8 cellular contexts compared by ENCODE assay signal in genomic region chr15:80093854-80094418, GRCh38. TPM values are rescaled to one million over a fixed set of nuclear protein-coding genes. Genes with fewer than 3 reads are reported as not detected.
DNase-seq lines count a peak whose midpoint lies in the region; ATAC-seq, FAIRE-seq and TF ChIP-seq lines count a peak whose summit lies in the region.
"Had no signal": no experiment of that assay in that cellular context is flagged by ENCODE, and none has a peak within 500 bp of the region (broad histone marks: within the 10 kb centered on the region; RNA-seq: fewer than 3 reads in every experiment).

No MANE protein-coding gene starts in this region.

- H3K27me3 Mint-ChIP-seq in activated T-helper 2 cell treated with anti-CD3 and anti-CD28 coated beads, Interferon-gamma antibody, Interleukin-2, Interleukin-4, amounts not matched to agents 10 μg/mL and 5 μg/mL and 100 μg/mL, durations not matched to agents 14 hours and 24 hours and 36 hours (ENCODE audit: low read depth), result no peaks in the 10 kb centered on the region

- no peak for TF ChIP-seq POLR2A in endothelial cell of umbilical vein (IDR thresholded peaks at IDR 0.05; ENCODE audit: low read depth, low read length)

- dilution Hi-C loops in endothelial cell of umbilical vein (cut with MboI; ENCODE audit: extremely low pct_ligation_motif_present, low sequenced_read_pairs), result no loop called here

- no peaks in the 10 kb centered on the region for H3K27me3 ChIP-seq in endothelial cell of umbilical vein (ENCODE audit: control insufficient read depth in 2 of 2, insufficient read depth in 2 of 2, low read length in 2 of 2)

- no peak overlapping the region for H3K9ac ChIP-seq in endothelial cell of umbilical vein (replicated peaks; ENCODE audit: extremely low read depth, insufficient read depth, low read length)

- no peaks in the 10 kb centered on the region for H3K9me1 ChIP-seq in endothelial cell of umbilical vein (replicated peaks; ENCODE audit: control insufficient read depth, extremely low read depth, insufficient read depth, low read length)

- H3K4me3 ChIP-seq in endothelial cell of umbilical vein (replicated peaks in 1 of 3; ENCODE audit: insufficient read depth in 1 of 3, low read depth in 1 of 3, low read length in 3 of 3), result no peak overlapping the region
- H3K4me3 ChIP-seq: PC-9 had no signal

- FAIRE-seq in endothelial cell of umbilical vein (lab: Jason Lieb, UNC), result no peak

- DNase-seq in GDM1 (lab: John Stamatoyannopoulos, UW) (peak; percentile 3), NCI-H226 (peak; percentile 86), endothelial cell of umbilical vein (ENCODE audit: low read depth, low spot score) (peak; percentile 75), renal cortical epithelial cell (ENCODE audit: low read depth) (peak; percentile 39)
- DNase-seq in activated T-helper 2 cell treated with anti-CD3 and anti-CD28 coated beads, Interferon-gamma antibody, Interleukin-2, Interleukin-4, amounts not matched to agents 10 μg/mL and 5 μg/mL and 100 μg/mL, durations not matched to agents 14 hours and 24 hours and 36 hours (ENCODE audit: low spot score), result no peak
- DNase-seq in activated CD8-positive, alpha-beta memory T cell treated with anti-CD3 and anti-CD28 coated beads, Interleukin-2, amount 50 U/mL, for 4 hours, result no peak
- DNase-seq: PC-9 had no signal

- POLR2A ChIA-PET in endothelial cell of umbilical vein (lab: Charles Lee), result no interaction called here

- H3K36me3 Mint-ChIP-seq in activated T-helper 2 cell treated with anti-CD3 and anti-CD28 coated beads, Interferon-gamma antibody, Interleukin-2, Interleukin-4, amounts not matched to agents 10 μg/mL and 5 μg/mL and 100 μg/mL, durations not matched to agents 14 hours and 24 hours and 36 hours (ENCODE audit: low read depth), result peaks cover under 1% of the 10 kb centered on the region

- H4K20me1 ChIP-seq in endothelial cell of umbilical vein (replicated peaks; ENCODE audit: control insufficient read depth, extremely low read depth, insufficient read depth, low read length), result peaks cover 10% of the 10 kb centered on the region

- no peaks in the 10 kb centered on the region for H3K4me1 ChIP-seq in endothelial cell of umbilical vein (ENCODE audit: control insufficient read depth, extremely low read depth, insufficient read depth, low read length)

- H3K9me3 Mint-ChIP-seq in activated T-helper 2 cell treated with anti-CD3 and anti-CD28 coated beads, Interferon-gamma antibody, Interleukin-2, Interleukin-4, amounts not matched to agents 10 μg/mL and 5 μg/mL and 100 μg/mL, durations not matched to agents 14 hours and 24 hours and 36 hours, result no peaks in the 10 kb centered on the region

- BruUV-seq in endothelial cell of umbilical vein (replicated peaks; lab: Mats Ljungman, UMichigan), result no TSS peak

- no peak overlapping the region for H3K4me3 Mint-ChIP-seq in activated T-helper 2 cell treated with anti-CD3 and anti-CD28 coated beads, Interferon-gamma antibody, Interleukin-2, Interleukin-4, amounts not matched to agents 10 μg/mL and 5 μg/mL and 100 μg/mL, durations not matched to agents 14 hours and 24 hours and 36 hours (ENCODE audit: low read depth)

- no peak for TF ChIP-seq CTCF in endothelial cell of umbilical vein (IDR thresholded peaks at IDR 0.05; ENCODE audit: extremely low read depth in 1 of 2, insufficient read depth in 1 of 2, low read depth in 1 of 2, low read length in 2 of 2)

- no peak overlapping the region for H2AFZ ChIP-seq in endothelial cell of umbilical vein (ENCODE audit: low read depth, low read length)
- H2AFZ ChIP-seq: PC-9 had no signal

- no peak overlapping the region for H3K27ac Mint-ChIP-seq in activated T-helper 2 cell treated with anti-CD3 and anti-CD28 coated beads, Interferon-gamma antibody, Interleukin-2, Interleukin-4, amounts not matched to agents 10 μg/mL and 5 μg/mL and 100 μg/mL, durations not matched to agents 14 hours and 24 hours and 36 hours

- intact Hi-C loops in endothelial cell of umbilical vein (cut with micrococcal nuclease), result loop anchor here (5.0 kb wide), 1 partner anchor 78 kb away; no protein-coding TSS in a partner anchor
- intact Hi-C loops in activated T-helper 2 cell treated with anti-CD3 and anti-CD28 coated beads, Interferon-gamma antibody, Interleukin-2, Interleukin-4, amounts not matched to agents 10 μg/mL and 5 μg/mL and 100 μg/mL, durations not matched to agents 14 hours and 24 hours and 36 hours (cut with micrococcal nuclease), result no loop called here

- ATAC-seq in GM19023 (IDR thresholded peaks at IDR 0.05; ENCODE audit: unreplicated experiment), result no peak

- H3K4me1 Mint-ChIP-seq in activated T-helper 2 cell treated with anti-CD3 and anti-CD28 coated beads, Interferon-gamma antibody, Interleukin-2, Interleukin-4, amounts not matched to agents 10 μg/mL and 5 μg/mL and 100 μg/mL, durations not matched to agents 14 hours and 24 hours and 36 hours (ENCODE audit: low read depth), result peaks cover 23% of the 10 kb centered on the region

- CTCF ChIA-PET in endothelial cell of umbilical vein (lab: Charles Lee), result interaction anchor here (0.6 to 1.0 kb wide), 2 partner anchors 27 to 79 kb away, joined by 3 read pairs; no protein-coding TSS in a partner anchor

- no peaks in the 10 kb centered on the region for H3K9me3 ChIP-seq in endothelial cell of umbilical vein (replicated peaks; ENCODE audit: control insufficient read depth, insufficient read depth, low read length)

- H3K4me2 ChIP-seq in endothelial cell of umbilical vein (ENCODE audit: insufficient read depth, low read length), result no peak overlapping the region
- H3K4me2 ChIP-seq: PC-9 had no signal

- no peak overlapping the region for H3K27ac ChIP-seq in endothelial cell of umbilical vein (ENCODE audit: insufficient read depth, low read depth, low read length)
- H3K27ac ChIP-seq: PC-9 had no signal

- H3K79me2 ChIP-seq in endothelial cell of umbilical vein (ENCODE audit: control insufficient read depth, insufficient read depth, low read length), result peaks cover 58% of the 10 kb centered on the region

- H3K36me3 ChIP-seq in endothelial cell of umbilical vein (ENCODE audit: control insufficient read depth in 2 of 2, extremely low read depth in 1 of 2, insufficient read depth in 2 of 2, low read length in 2 of 2), result no peaks in the 10 kb centered on the region

TF ChIP-seq in endothelial cell of umbilical vein, 7 proteins besides CTCF, POLR2A, EP300 and RAD21:
- no peak for TF ChIP-seq MAX (IDR thresholded peaks at IDR 0.05; ENCODE audit: insufficient read depth, insufficient read length)
- TF ChIP-seq JUN (IDR thresholded peaks at IDR 0.05; ENCODE audit: borderline replicate concordance, insufficient read depth, insufficient read length, low read depth), result peak; percentile 36
- TF ChIP-seq GATA2 (IDR thresholded peaks at IDR 0.05; ENCODE audit: insufficient read depth, insufficient read length, low read depth, low read length), result no peak
- no peak for TF ChIP-seq EZH2 (IDR thresholded peaks at IDR 0.05; ENCODE audit: borderline replicate concordance, low read depth, low read length, severe bottlenecking)

RNA-seq across cellular contexts. Expression of gene ZFAND6, which starts 34.5 kb away (rescaled TPM):
- 50.3 and 53.0 TPM in 2 replicates for total RNA-seq in endothelial cell of umbilical vein
- 97.9 and 98.9 TPM in 2 replicates for polyA plus RNA-seq in endothelial cell of umbilical vein
- polyA plus RNA-seq in endothelial cell of umbilical vein (2011; cell fraction: cytosol; rRNA removed), result 83.4 and 83.9 TPM in 2 replicates
- polyA plus RNA-seq in endothelial cell of umbilical vein (2011; cell fraction: nucleus; rRNA removed), result 54.1 and 68.2 TPM in 2 replicates
- 54.4 and 69.0 TPM in 2 replicates for polyA plus RNA-seq in endothelial cell of umbilical vein (2012)
- 65.6 and 69.9 TPM in 2 replicates for polyA minus RNA-seq in endothelial cell of umbilical vein
- 69.6 TPM for polyA minus RNA-seq in endothelial cell of umbilical vein (2011; cell fraction: cytosol; rRNA and poly(A)+ RNA removed)
- 66.5 and 85.7 TPM in 2 replicates for polyA minus RNA-seq in endothelial cell of umbilical vein (2011; cell fraction: nucleus; rRNA and poly(A)+ RNA removed)
- total RNA-seq in renal cortical epithelial cell, result 203 and 290 TPM in 2 replicates
- 41.9 and 42.8 TPM in 2 replicates for total RNA-seq in activated T-helper 2 cell treated with anti-CD3 and anti-CD28 coated beads, Interferon-gamma antibody, Interleukin-2, Interleukin-4, amounts not matched to agents 10 μg/mL and 5 μg/mL and 100 μg/mL, durations not matched to agents 14 hours and 24 hours and 36 hours

RNA-seq across cellular contexts. Expression of gene FAH, which starts 58.9 kb away (rescaled TPM):
- total RNA-seq in endothelial cell of umbilical vein, result 18.2 and 18.9 TPM in 2 replicates
- polyA plus RNA-seq in endothelial cell of umbilical vein, result 18.7 TPM in 2 replicates
- polyA plus RNA-seq in endothelial cell of umbilical vein (2011; cell fraction: cytosol; rRNA removed), result 17.0 and 19.5 TPM in 2 replicates
- polyA plus RNA-seq in endothelial cell of umbilical vein (2011; cell fraction: nucleus; rRNA removed), result 29.3 and 32.7 TPM in 2 replicates
- 28.3 and 37.5 TPM in 2 replicates for polyA plus RNA-seq in endothelial cell of umbilical vein (2012)
- 24.5 and 25.4 TPM in 2 replicates for polyA minus RNA-seq in endothelial cell of umbilical vein
- 9.1 TPM for polyA minus RNA-seq in endothelial cell of umbilical vein (2011; cell fraction: cytosol; rRNA and poly(A)+ RNA removed)
- polyA minus RNA-seq in endothelial cell of umbilical vein (2011; cell fraction: nucleus; rRNA and poly(A)+ RNA removed), result 7.3 and 7.6 TPM in 2 replicates
- 21.4 and 44.9 TPM in 2 replicates for total RNA-seq in renal cortical epithelial cell
- 67.6 and 74.2 TPM in 2 replicates for total RNA-seq in activated T-helper 2 cell treated with anti-CD3 and anti-CD28 coated beads, Interferon-gamma antibody, Interleukin-2, Interleukin-4, amounts not matched to agents 10 μg/mL and 5 μg/mL and 100 μg/mL, durations not matched to agents 14 hours and 24 hours and 36 hours

Comparison
In these comparisons a context has a peak if more than half of its experiments do, and no peak if none do; other contexts are left out.
1. DNase-seq: peak in GDM1 (single experiment), NCI-H226 (single experiment), endothelial cell of umbilical vein (single experiment) and renal cortical epithelial cell (single experiment); none in activated T-helper 2 cell treated with anti-CD3 and anti-CD28 coated beads, Interferon-gamma antibody, Interleukin-2, Interleukin-4, amounts not matched to agents 10 μg/mL and 5 μg/mL and 100 μg/mL, durations not matched to agents 14 hours and 24 hours and 36 hours (single experiment) and activated CD8-positive, alpha-beta memory T cell treated with anti-CD3 and anti-CD28 coated beads, Interleukin-2, amount 50 U/mL, for 4 hours (single experiment).